18 cellular contexts compared by ENCODE assay signal in the genomic region with DNA sequence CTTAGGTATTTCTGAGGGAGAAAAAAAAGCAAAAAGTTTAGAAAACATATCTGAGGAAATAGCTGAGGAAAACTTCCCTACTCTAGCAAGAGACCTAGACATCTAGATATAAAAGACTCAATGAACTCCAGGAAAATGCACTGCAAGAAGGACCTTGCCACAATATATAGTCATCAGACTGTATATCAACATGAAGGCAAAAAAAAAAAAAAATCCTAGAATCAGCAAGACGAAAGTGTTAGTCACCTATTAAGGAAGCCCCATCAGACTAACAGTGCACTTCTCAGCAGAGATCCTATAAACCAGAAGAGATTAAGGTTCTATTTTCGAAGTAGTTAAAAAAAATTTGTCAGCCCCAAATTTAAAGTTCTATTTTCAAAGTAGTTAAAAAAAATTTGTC.
DNase-seq lines count a peak whose midpoint lies in the region; FAIRE-seq and TF ChIP-seq lines count a peak whose summit lies in the region.
"Had no signal": no experiment of that assay in that cellular context is flagged by ENCODE, and none has a peak within 500 bp of the region (broad histone marks: within the 10 kb centered on the region; RNA-seq: fewer than 3 reads in every experiment).

No MANE protein-coding gene starts in this region.

- H3K36me3 Mint-ChIP-seq in CD8-positive, alpha-beta memory T cell = no peaks in the 10 kb centered on the region
- H3K36me3 Mint-ChIP-seq: CD4-positive, CD25-positive, alpha-beta regulatory T cell had no signal

- H3K27ac ChIP-seq in CD8-positive, alpha-beta memory T cell (ENCODE audit: low read depth, low read length) = peak overlapping the region; percentile 12
- H3K27ac ChIP-seq in substantia nigra (ENCODE audit: low read depth, low read length, poor library complexity, severe bottlenecking) = no peak overlapping the region
- H3K27ac ChIP-seq in suprapubic skin = no peak overlapping the region

- POLR2A ChIA-PET in CD8-positive, alpha-beta memory T cell (lab: Charles Lee) = no interaction called here

- peaks cover 4 to 26% (median 15%) of the 10 kb centered on the region in 5 donors for H3K9me3 Mint-ChIP-seq in CD8-positive, alpha-beta memory T cell
- H3K9me3 Mint-ChIP-seq: GM23338 had no signal

- no peak for FAIRE-seq in bronchial epithelial cell (lab: Jason Lieb, UNC)
- FAIRE-seq: D721Med, H54, HepG2 had no signal

- no peaks in the 10 kb centered on the region for H3K27me3 ChIP-seq in CD8-positive, alpha-beta memory T cell (ENCODE audit: insufficient read depth, low read length, poor library complexity, severe bottlenecking)
- H3K27me3 ChIP-seq in bronchial epithelial cell (ENCODE audit: control insufficient read depth, insufficient read depth, low read length) = no peaks in the 10 kb centered on the region
- H3K27me3 ChIP-seq in suprapubic skin = no peaks in the 10 kb centered on the region
- H3K27me3 ChIP-seq: BE2C had no signal

- H3K4me1 ChIP-seq in CD8-positive, alpha-beta memory T cell (ENCODE audit: insufficient read depth, low read length) = peaks cover 20% of the 10 kb centered on the region
- no peaks in the 10 kb centered on the region for H3K4me1 ChIP-seq in suprapubic skin
- H3K4me1 ChIP-seq: BE2C, Caco-2 had no signal

- no peak for TF ChIP-seq CTCF in bronchial epithelial cell (IDR thresholded peaks at IDR 0.05; ENCODE audit: insufficient read depth, low read length, severe bottlenecking)
- no peak for TF ChIP-seq CTCF in suprapubic skin (IDR thresholded peaks at IDR 0.05)

- no peak overlapping the region for H3K4me3 Mint-ChIP-seq in CD8-positive, alpha-beta memory T cell
- H3K4me3 Mint-ChIP-seq: CD4-positive, CD25-positive, alpha-beta regulatory T cell; GM23338 had no signal

- TF ChIP-seq POLR2A in suprapubic skin (IDR thresholded peaks at IDR 0.05) = no peak

- no peak for TF ChIP-seq EP300 in suprapubic skin (IDR thresholded peaks at IDR 0.05)

- H3K4me1 Mint-ChIP-seq in CD8-positive, alpha-beta memory T cell = peaks cover 14 to 22% (median 16%) of the 10 kb centered on the region in 3 donors

- no peak overlapping the region for H3K27ac Mint-ChIP-seq in CD8-positive, alpha-beta memory T cell
- H3K27ac Mint-ChIP-seq: CD4-positive, CD25-positive, alpha-beta regulatory T cell; GM23338 had no signal

- H3K36me3 ChIP-seq in CD8-positive, alpha-beta memory T cell (ENCODE audit: insufficient read depth, low read length) = no peaks in the 10 kb centered on the region
- H3K36me3 ChIP-seq in bronchial epithelial cell (ENCODE audit: control insufficient read depth, insufficient read depth, low read length) (no peaks in the 10 kb centered on the region), suprapubic skin (no peaks in the 10 kb centered on the region)
- H3K36me3 ChIP-seq: BE2C had no signal

- CTCF ChIA-PET in CD8-positive, alpha-beta memory T cell (lab: Charles Lee) = interaction anchor here (1.5 kb wide), 1 partner anchor 21 kb away, joined by 3 read pairs; no protein-coding TSS in a partner anchor

- DNase-seq in CD8-positive, alpha-beta memory T cell = no peak
- peak; percentile 53 for DNase-seq in ELR (ENCODE audit: low read depth)
- peak; percentile 78 for DNase-seq in OCI-M1 (lab: John Stamatoyannopoulos, UW)
- DNase-seq in bronchial epithelial cell (ENCODE audit: low read depth) = peak; percentile 37
- no peak for DNase-seq in substantia nigra (lab: John Stamatoyannopoulos, UW)
- DNase-seq in suprapubic skin (ENCODE audit: low spot score in 2 of 2) = no peak
- no peak for DNase-seq in activated naive CD4-positive, alpha-beta T cell treated with Interleukin-2 at 50 U/mL for 16 hours
- DNase-seq: ACHN, BE2C, C1 segment of cervical spinal cord, Caco-2, GDM1, HCEC 1CT had no signal

- H3K4me3 ChIP-seq in CD8-positive, alpha-beta memory T cell (ENCODE audit: low read length) = no peak overlapping the region
- no peak overlapping the region for H3K4me3 ChIP-seq in bronchial epithelial cell (ENCODE audit: low read depth, low read length)
- H3K4me3 ChIP-seq in suprapubic skin = no peak overlapping the region
- H3K4me3 ChIP-seq: GM23338 had no signal

- peaks cover 3 to 9% of the 10 kb centered on the region in 2 donors for H3K27me3 Mint-ChIP-seq in CD8-positive, alpha-beta memory T cell

- H3K9me3 ChIP-seq in CD8-positive, alpha-beta memory T cell (ENCODE audit: low read length) = no peaks in the 10 kb centered on the region
- H3K9me3 ChIP-seq in suprapubic skin = no peaks in the 10 kb centered on the region
- H3K9me3 ChIP-seq: BE2C, Caco-2 had no signal

- 92% methylated on average over 2 of the region's 2 CpGs for WGBS in suprapubic skin

Comparison
In these comparisons a context has a peak if more than half of its experiments do, and no peak if none do; other contexts are left out.
1. DNase-seq: peak in ELR (single experiment), OCI-M1 (single experiment) and bronchial epithelial cell (single experiment); none in CD8-positive, alpha-beta memory T cell (0 of 5), substantia nigra (0 of 49), suprapubic skin (0 of 2) and activated naive CD4-positive, alpha-beta T cell treated with Interleukin-2 at 50 U/mL for 16 hours (single experiment).